ENCODE assay signal across 21 cellular contexts in genomic region chr12:93323625-93324165, GRCh38. TPM values are rescaled to one million over a fixed set of nuclear protein-coding genes. Genes with fewer than 3 reads are reported as not detected.
A peak's percentile ranks its signal among the peaks of the same experiment; 100 is the strongest.
DNase-seq lines count a peak whose midpoint lies in the region; ATAC-seq and TF ChIP-seq lines count a peak whose summit lies in the region.
"Had no signal": no experiment of that assay in that cellular context is flagged by ENCODE, and none has a peak within 500 bp of the region (broad histone marks: within the 10 kb centered on the region; RNA-seq: fewer than 3 reads in every experiment).

No MANE protein-coding gene starts in this region.

- H3K4me1 Mint-ChIP-seq in type B pancreatic cell (ENCODE audit: unreplicated experiment): peaks cover 7% of the 10 kb centered on the region
- H3K4me1 Mint-ChIP-seq: T-cell, WTC11 had no signal

- H3K27me3 Mint-ChIP-seq in type B pancreatic cell: no peaks in the 10 kb centered on the region
- H3K27me3 Mint-ChIP-seq: T-cell had no signal

- no peak overlapping the region for H3K4me3 ChIP-seq in PC-3 (ENCODE audit: low read length)
- H3K4me3 ChIP-seq in fibroblast of lung (replicated peaks in 1 of 4; ENCODE audit: control extremely low read depth in 1 of 4, insufficient read depth in 1 of 4, low read depth in 3 of 4, low read length in 4 of 4): no peak overlapping the region
- H3K4me3 ChIP-seq: transverse colon had no signal

- CTCF ChIA-PET in PC-3 (lab: Charles Lee): no interaction called here

- H2AFZ ChIP-seq in PC-3 (ENCODE audit: low read length): no peak overlapping the region
- H2AFZ ChIP-seq in fibroblast of lung (ENCODE audit: low read length): no peak overlapping the region

- H3K9ac ChIP-seq in PC-3 (ENCODE audit: low read length) (no peak overlapping the region), fibroblast of lung (ENCODE audit: insufficient read depth, low read length) (no peak overlapping the region)

- H3K4me1 ChIP-seq in PC-3 (ENCODE audit: insufficient read depth, low read length) (peaks cover 26% of the 10 kb centered on the region), fibroblast of lung (ENCODE audit: control insufficient read depth, extremely low read depth, insufficient read depth, low read length) (no peaks in the 10 kb centered on the region)

- H3K79me2 ChIP-seq in PC-3 (ENCODE audit: low read length) (no peaks in the 10 kb centered on the region), fibroblast of lung (ENCODE audit: control insufficient read depth, insufficient read depth, low read length) (no peaks in the 10 kb centered on the region)

- POLR2A ChIA-PET in PC-3 (lab: Charles Lee; ENCODE audit: unreplicated experiment): no interaction called here

- TF ChIP-seq CTCF in PC-3 (conservative IDR thresholded peaks at IDR 0.05; ENCODE audit: low read depth, low read length): no peak
- no peak for TF ChIP-seq CTCF in fibroblast of lung (conservative IDR thresholded peaks at IDR 0.05 in 1 of 2, IDR thresholded peaks at IDR 0.05 in 1 of 2; ENCODE audit: low read depth in 1 of 2, low read length in 2 of 2)
- TF ChIP-seq CTCF in type B pancreatic cell (conservative IDR thresholded peaks at IDR 0.05): no peak

- H3K9me2 ChIP-seq in PC-3 (replicated peaks; ENCODE audit: low read length): no peaks in the 10 kb centered on the region

- H3K9me3 Mint-ChIP-seq in type B pancreatic cell: no peaks in the 10 kb centered on the region
- H3K9me3 Mint-ChIP-seq: brain, T-cell, WTC11 had no signal

- H4K20me1 ChIP-seq in PC-3 (ENCODE audit: low read length) (no peaks in the 10 kb centered on the region), fibroblast of lung (ENCODE audit: control insufficient read depth, extremely low read depth, insufficient read depth, low read length) (no peaks in the 10 kb centered on the region)

- 0 out of 2 replicates have a peak overlapping the region, but pooled peaks have one; percentile 1 for H3K4me2 ChIP-seq in PC-3 (ENCODE audit: low read length)
- H3K4me2 ChIP-seq in fibroblast of lung (ENCODE audit: extremely low read depth, insufficient read depth, low read length): no peak overlapping the region

- intact Hi-C loops in PC-3 (cut with micrococcal nuclease): loop anchor here (5.0 kb wide), 2 partner anchors 186 to 336 kb away; no protein-coding TSS in a partner anchor

- H3K36me3 ChIP-seq in PC-3 (ENCODE audit: low read depth, low read length) (no peaks in the 10 kb centered on the region), fibroblast of lung (ENCODE audit: control insufficient read depth, insufficient read depth, low read length) (no peaks in the 10 kb centered on the region)
- H3K36me3 ChIP-seq: transverse colon had no signal

- H3K27ac ChIP-seq in PC-3 (ENCODE audit: low read length): no peak overlapping the region
- H3K27ac ChIP-seq in fibroblast of lung (ENCODE audit: insufficient read depth, low read length): no peak overlapping the region

- H3K27ac Mint-ChIP-seq in type B pancreatic cell: no peak overlapping the region
- H3K27ac Mint-ChIP-seq: T-cell, WTC11 had no signal

- DNase-seq in AG08395 (ENCODE audit: low spot score): peak; percentile 16
- peak; percentile 35 for DNase-seq in PC-3
- peak; percentile 24 to 53 for DNase-seq in fibroblast of lung (ENCODE audit: low read depth in 2 of 2)
- no peak for DNase-seq in type B pancreatic cell (ENCODE audit: extremely low spot score, unreplicated experiment)
- DNase-seq: Calu3; effector CD4-positive, alpha-beta T cell; foreskin melanocyte; H7; Kasumi-1; NCI-H1930; NCI-H526; stimulated activated CD4-positive, alpha-beta T cell treated with anti-CD3 and anti-CD28 coated beads, Interleukin-4, amount 100 ng/mL, for 24 hours; T-cell; transverse colon had no signal

- H3F3A ChIP-seq in PC-3 (ENCODE audit: low read length, unreplicated experiment): no peaks in the 10 kb centered on the region

- no peak overlapping the region for H3K4me3 Mint-ChIP-seq in type B pancreatic cell
- H3K4me3 Mint-ChIP-seq: brain, T-cell, WTC11 had no signal

- H3K9me3 ChIP-seq in PC-3 (ENCODE audit: low read length) (no peaks in the 10 kb centered on the region), fibroblast of lung (ENCODE audit: control insufficient read depth, insufficient read depth, low read depth, low read length) (no peaks in the 10 kb centered on the region)
- H3K9me3 ChIP-seq: transverse colon had no signal

- no peaks in the 10 kb centered on the region for H3K36me3 Mint-ChIP-seq in type B pancreatic cell
- H3K36me3 Mint-ChIP-seq: brain, T-cell, WTC11 had no signal

- H3K27me3 ChIP-seq in PC-3 (ENCODE audit: low read length) (no peaks in the 10 kb centered on the region), fibroblast of lung (ENCODE audit: control insufficient read depth, insufficient read depth, low read length) (no peaks in the 10 kb centered on the region)
- H3K27me3 ChIP-seq: transverse colon had no signal

- no TSS peak for BruUV-seq in PC-3 (replicated peaks; lab: Mats Ljungman, UMichigan)

- ATAC-seq in GM18868 (IDR thresholded peaks at IDR 0.05; ENCODE audit: unreplicated experiment): peak; percentile 82
- peak; percentile 25; the same call in 1 of the 2 replicates for ATAC-seq in PC-3
- ATAC-seq in HG03196 (IDR thresholded peaks at IDR 0.05; ENCODE audit: unreplicated experiment): no peak
- ATAC-seq in HG03342 (IDR thresholded peaks at IDR 0.05; ENCODE audit: unreplicated experiment): no peak
- no peak for ATAC-seq in GM18517 (IDR thresholded peaks at IDR 0.05; ENCODE audit: unreplicated experiment)
- ATAC-seq: sciatic nerve, T-cell, WTC11 had no signal

RNA-seq across cellular contexts. Expression of gene NUDT4, which starts 54.0 kb away (rescaled TPM):
- total RNA-seq in PC-3 (2014; rRNA removed): 30.2 and 38.9 TPM in 2 replicates
- total RNA-seq in fibroblast of lung: 73.5 and 80.9 TPM in 2 replicates
- polyA plus RNA-seq in fibroblast of lung: 56.6 and 60.3 TPM in 2 replicates
- polyA plus RNA-seq in fibroblast of lung (2012): 37.7 and 41.5 TPM in 2 replicates
- polyA minus RNA-seq in fibroblast of lung (ENCODE audit: low replicate concordance): 5.1 and 7.3 TPM in 2 replicates
- total RNA-seq in type B pancreatic cell (ENCODE audit: low replicate concordance): 89.8 and 172 TPM in 2 replicates

Comparison
In these comparisons a context has a peak if more than half of its experiments do, and no peak if none do; other contexts are left out.
1. ATAC-seq: peak in GM18868 (single experiment) and PC-3 (single experiment); none in HG03196 (single experiment), HG03342 (single experiment) and GM18517 (single experiment).